In the genomic region with DNA sequence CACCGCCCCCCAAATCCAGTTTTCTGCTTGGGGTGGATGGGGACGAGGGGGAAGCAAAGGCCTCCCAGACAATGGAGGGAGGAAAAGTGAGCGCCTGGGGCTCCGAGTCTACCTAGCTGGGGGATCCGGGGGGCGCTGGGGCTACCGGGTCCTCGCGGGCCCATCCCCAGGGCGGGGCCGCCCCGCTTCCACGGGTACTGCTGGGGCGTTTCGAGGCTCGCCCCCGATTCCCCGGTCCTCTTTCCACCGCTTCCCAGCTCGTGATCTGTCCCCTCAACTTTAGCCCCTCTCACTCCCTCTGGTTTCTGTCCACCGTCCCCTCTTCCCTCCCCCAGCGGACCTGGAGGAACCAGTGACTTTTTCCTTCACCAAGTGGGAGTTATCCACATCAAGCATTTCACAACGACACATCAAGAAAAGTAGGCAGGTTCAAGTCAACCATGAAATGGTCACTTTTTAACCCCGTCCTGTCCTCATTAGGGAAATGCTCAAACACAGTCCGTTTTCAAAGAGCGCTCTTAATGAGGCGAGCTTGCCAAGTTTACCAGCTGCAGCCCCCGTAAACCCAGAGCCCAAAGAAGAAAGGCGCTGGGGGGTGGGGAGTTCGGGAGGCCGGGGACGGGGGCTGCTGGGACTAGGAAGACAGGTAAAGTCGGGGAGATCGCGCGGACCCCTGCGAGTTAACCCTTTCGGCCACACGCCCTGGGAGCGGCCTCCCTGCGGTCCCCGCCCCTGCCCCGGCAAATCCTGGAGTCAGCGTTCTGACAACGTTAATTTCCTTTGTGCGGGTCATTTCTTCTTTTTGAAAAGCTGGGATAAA, we compare ENCODE assay signal across 8 cellular contexts. TPM values are rescaled to one million over a fixed set of nuclear protein-coding genes. Genes with fewer than 3 reads are reported as not detected.
DNase-seq lines count a peak whose midpoint lies in the region; ATAC-seq and TF ChIP-seq lines count a peak whose summit lies in the region.

No MANE protein-coding gene starts in this region.

- no peak for DNase-seq in activated naive CD4-positive, alpha-beta T cell treated with anti-CD3 and anti-CD28 coated beads, Interleukin-2, amount 50 U/mL, for 16 hours
- no peak for DNase-seq in T-cell
- peak; percentile 50 for DNase-seq in fibroblast of mammary gland (ENCODE audit: low read depth)
- no peak for DNase-seq in natural killer cell treated with Interleukin-12 subunit alpha and Interleukin-12 subunit beta and Interleukin-15 and Interleukin-18, amount 100 ng/mL, for 72 hours (ENCODE audit: low spot score)

- peaks cover 59% of the 10 kb centered on the region for H3K27me3 Mint-ChIP-seq in activated naive CD4-positive, alpha-beta T cell treated with anti-CD3 and anti-CD28 coated beads, Interleukin-2, amount 50 U/mL, for 24 hours
- peaks cover 54 to 56% of the 10 kb centered on the region in 2 donors for H3K27me3 Mint-ChIP-seq in T-cell
- H3K27me3 Mint-ChIP-seq in natural killer cell treated with Interleukin-12 subunit alpha and Interleukin-12 subunit beta and Interleukin-15 and Interleukin-18, amount 100 ng/mL, for 72 hours, result peaks cover 48 to 65% of the 10 kb centered on the region in 2 donors

- no peak overlapping the region for H3K27ac Mint-ChIP-seq in activated naive CD4-positive, alpha-beta T cell treated with anti-CD3 and anti-CD28 coated beads, Interleukin-2, amount 50 U/mL, for 24 hours
- H3K27ac Mint-ChIP-seq in T-cell, result no peak overlapping the region
- no peak overlapping the region for H3K27ac Mint-ChIP-seq in natural killer cell treated with Interleukin-12 subunit alpha and Interleukin-12 subunit beta and Interleukin-15 and Interleukin-18, amount 100 ng/mL, for 72 hours

- H3K36me3 Mint-ChIP-seq in activated naive CD4-positive, alpha-beta T cell treated with anti-CD3 and anti-CD28 coated beads, Interleukin-2, amount 50 U/mL, for 24 hours, result no peaks in the 10 kb centered on the region
- no peaks in the 10 kb centered on the region for H3K36me3 Mint-ChIP-seq in T-cell
- H3K36me3 Mint-ChIP-seq in natural killer cell treated with Interleukin-12 subunit alpha and Interleukin-12 subunit beta and Interleukin-15 and Interleukin-18, amount 100 ng/mL, for 72 hours, result peaks cover 5% of the 10 kb centered on the region

- no peaks in the 10 kb centered on the region for H3K9me3 Mint-ChIP-seq in activated naive CD4-positive, alpha-beta T cell treated with anti-CD3 and anti-CD28 coated beads, Interleukin-2, amount 50 U/mL, for 24 hours
- peaks cover 0 to 3% (median 0%) of the 10 kb centered on the region in 3 donors for H3K9me3 Mint-ChIP-seq in T-cell
- peaks cover 2% of the 10 kb centered on the region for H3K9me3 Mint-ChIP-seq in natural killer cell treated with Interleukin-12 subunit alpha and Interleukin-12 subunit beta and Interleukin-15 and Interleukin-18, amount 100 ng/mL, for 72 hours

- no peak for TF ChIP-seq CTCF in fibroblast of mammary gland (conservative IDR thresholded peaks at IDR 0.05; ENCODE audit: control insufficient read depth, insufficient read depth, low read depth, low read length)

- H3K4me1 Mint-ChIP-seq in activated naive CD4-positive, alpha-beta T cell treated with anti-CD3 and anti-CD28 coated beads, Interleukin-2, amount 50 U/mL, for 24 hours, result peaks cover 17% of the 10 kb centered on the region
- peaks cover 19 to 34% (median 24%) of the 10 kb centered on the region in 3 donors for H3K4me1 Mint-ChIP-seq in T-cell
- peaks cover 24 to 29% of the 10 kb centered on the region in 2 donors for H3K4me1 Mint-ChIP-seq in natural killer cell treated with Interleukin-12 subunit alpha and Interleukin-12 subunit beta and Interleukin-15 and Interleukin-18, amount 100 ng/mL, for 72 hours (ENCODE audit: low read depth in 2 of 2)

- peak overlapping the region; percentile 85 for H3K4me3 Mint-ChIP-seq in activated naive CD4-positive, alpha-beta T cell treated with anti-CD3 and anti-CD28 coated beads, Interleukin-2, amount 50 U/mL, for 24 hours
- H3K4me3 Mint-ChIP-seq in T-cell, result peak overlapping the region; percentile 73 to 84 (median 80)
- H3K4me3 Mint-ChIP-seq in natural killer cell treated with Interleukin-12 subunit alpha and Interleukin-12 subunit beta and Interleukin-15 and Interleukin-18, amount 100 ng/mL, for 72 hours, result peak overlapping the region; percentile 87

- CTCF ChIA-PET in T-cell (lab: Charles Lee), result no interaction called here

- ATAC-seq in T-cell (replicated peaks in 1 of 4) (peak in 1 of 4 experiments; percentile 13), GM21367 (IDR thresholded peaks at IDR 0.05; ENCODE audit: unreplicated experiment) (no peak), HG03139 (IDR thresholded peaks at IDR 0.05; ENCODE audit: unreplicated experiment) (no peak), GM18873 (IDR thresholded peaks at IDR 0.05; ENCODE audit: low FRiP score, unreplicated experiment) (no peak)
- ATAC-seq in natural killer cell treated with Interleukin-12 subunit alpha and Interleukin-12 subunit beta and Interleukin-15 and Interleukin-18, amount 100 ng/mL, for 72 hours, result no peak

- POLR2A ChIA-PET in T-cell (lab: Charles Lee), result no interaction called here

- H3K4me3 ChIP-seq in fibroblast of mammary gland (ENCODE audit: control insufficient read depth, low read depth, low read length), result peak overlapping the region; percentile 61

RNA-seq across cellular contexts. Expression of a gene that starts 2.0 kb away (rescaled TPM):
- under 1 TPM in 4 of 5 donors, not detected in 1; 0.15 to 0.89 (median 0.39) TPM for total RNA-seq in T-cell
- not detected for total RNA-seq in natural killer cell treated with Interleukin-12 subunit alpha and Interleukin-12 subunit beta and Interleukin-15 and Interleukin-18, amount 100 ng/mL, for 72 hours
